ENCODE assay signal across 17 cellular contexts in the genomic region with DNA sequence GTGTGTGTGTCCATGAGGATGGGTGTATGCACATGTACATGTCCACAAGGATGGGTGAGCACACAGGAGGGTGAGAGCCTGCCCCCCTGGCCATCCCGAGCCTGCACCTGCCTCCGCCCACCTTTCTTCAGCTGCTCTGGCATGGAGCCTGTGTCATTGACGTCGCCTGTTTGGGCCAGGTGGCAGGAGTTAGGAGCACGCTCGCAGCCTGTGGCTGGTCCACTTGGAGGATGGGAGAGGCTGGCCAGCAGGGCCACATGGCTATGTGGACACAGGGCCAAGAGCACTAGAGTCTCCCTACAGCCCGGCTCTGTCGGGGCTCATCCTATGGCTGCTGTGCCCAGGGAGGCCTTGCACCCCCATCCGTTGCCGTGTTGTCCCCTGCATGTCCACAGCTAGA. TPM values are rescaled to one million over a fixed set of nuclear protein-coding genes. Genes with fewer than 3 reads are reported as not detected.
DNase-seq lines count a peak whose midpoint lies in the region; ATAC-seq and TF ChIP-seq lines count a peak whose summit lies in the region.
"Had no signal": no experiment of that assay in that cellular context is flagged by ENCODE, and none has a peak within 500 bp of the region (broad histone marks: within the 10 kb centered on the region; RNA-seq: fewer than 3 reads in every experiment).

No MANE protein-coding gene starts in this region.

- peak in 1 of 2 donors; percentile 36 for ATAC-seq in gastrocnemius medialis
- ATAC-seq in effector memory CD8-positive, alpha-beta T cell (replicated peaks), result no peak
- no peak for ATAC-seq in HG02884 (IDR thresholded peaks at IDR 0.05; ENCODE audit: unreplicated experiment)

- TF ChIP-seq CTCF in ascending aorta (IDR thresholded peaks at IDR 0.05) (no peak), gastrocnemius medialis (IDR thresholded peaks at IDR 0.05 in 4 of 5, conservative IDR thresholded peaks at IDR 0.05 in 1 of 5) (no peak), thyroid gland (IDR thresholded peaks at IDR 0.05) (no peak)

- peaks cover 7% of the 10 kb centered on the region for H3K36me3 Mint-ChIP-seq in effector memory CD8-positive, alpha-beta T cell (ENCODE audit: insufficient read depth)

- no peak for TF ChIP-seq POLR2A in gastrocnemius medialis (IDR thresholded peaks at IDR 0.05)
- TF ChIP-seq POLR2A in thyroid gland (IDR thresholded peaks at IDR 0.05), result no peak

- H3K4me3 ChIP-seq in ascending aorta (no peak overlapping the region), gastrocnemius medialis (no peak overlapping the region), thyroid gland (replicated peaks in 1 of 3) (no peak overlapping the region)
- H3K4me3 ChIP-seq: upper lobe of left lung had no signal

- H3K9me3 ChIP-seq in ascending aorta (no peaks in the 10 kb centered on the region), gastrocnemius medialis (no peaks in the 10 kb centered on the region), thyroid gland (no peaks in the 10 kb centered on the region)
- H3K9me3 ChIP-seq: upper lobe of left lung had no signal

- in situ Hi-C loops in gastrocnemius medialis (cut with MboI; ENCODE audit: low sequenced_read_pairs in 4 of 4), result no loop called here

- H3K27ac ChIP-seq in ascending aorta (peak overlapping the region; percentile 91 to 100), gastrocnemius medialis (peak overlapping the region; percentile 27 to 64 (median 59)), thyroid gland (peak overlapping the region in 1 of 3 donors; percentile 79)
- H3K27ac ChIP-seq: VCaP had no signal

- H3K4me1 ChIP-seq in ascending aorta (peaks cover 38 to 42% of the 10 kb centered on the region in 2 donors), gastrocnemius medialis (peaks cover 47 to 58% of the 10 kb centered on the region in 2 donors), thyroid gland (peaks cover 24 to 58% of the 10 kb centered on the region in 2 donors)

- no peak overlapping the region for H3K27ac Mint-ChIP-seq in effector memory CD8-positive, alpha-beta T cell

- H3K4me1 Mint-ChIP-seq in effector memory CD8-positive, alpha-beta T cell (ENCODE audit: low read depth in 2 of 2), result peaks cover 7% of the 10 kb centered on the region in 2 donors

- H3K27me3 ChIP-seq in ascending aorta (no peaks in the 10 kb centered on the region), gastrocnemius medialis (peaks cover 0 to 6% (median 0%) of the 10 kb centered on the region in 3 donors), thyroid gland (no peaks in the 10 kb centered on the region)
- H3K27me3 ChIP-seq: upper lobe of left lung had no signal

- intact Hi-C loops in ascending aorta (cut with DNase I), result loop anchor here (1.0 kb wide), 1 partner anchor 11 kb away; no protein-coding TSS in a partner anchor
- intact Hi-C loops in gastrocnemius medialis (cut with DNase I; ENCODE audit: low total_unique reads), result no loop called here
- intact Hi-C loops in thyroid gland (cut with DNase I), result no loop called here

- H3K27me3 Mint-ChIP-seq in effector memory CD8-positive, alpha-beta T cell, result peaks cover 10 to 48% of the 10 kb centered on the region in 2 donors

- WGBS in thyroid gland, 2 donors, result 44 to 86% methylated on average over 2 to 10 of the region's 10 CpGs

- H3K4me3 Mint-ChIP-seq in effector memory CD8-positive, alpha-beta T cell, result no peak overlapping the region

- H3K9me3 Mint-ChIP-seq in effector memory CD8-positive, alpha-beta T cell, result no peaks in the 10 kb centered on the region

- H3K36me3 ChIP-seq in ascending aorta, result no peaks in the 10 kb centered on the region
- H3K36me3 ChIP-seq in gastrocnemius medialis, result no peaks in the 10 kb centered on the region
- no peaks in the 10 kb centered on the region for H3K36me3 ChIP-seq in thyroid gland
- H3K36me3 ChIP-seq: upper lobe of left lung had no signal

- peak; percentile 82 for DNase-seq in DMS53 (lab: John Stamatoyannopoulos, UW)
- DNase-seq in NCI-H1092 (lab: John Stamatoyannopoulos, UW), result peak; percentile 69
- no peak for DNase-seq in ascending aorta (ENCODE audit: low spot score in 2 of 2)
- DNase-seq in gastrocnemius medialis, result peak in 1 of 2 donors; percentile 51
- DNase-seq in effector memory CD8-positive, alpha-beta T cell, result no peak
- DNase-seq in thyroid gland, result no peak
- no peak for DNase-seq in GOT3 (lab: John Stamatoyannopoulos, UW)
- DNase-seq: activated effector memory CD4-positive, alpha-beta T cell treated with anti-CD3 and anti-CD28 coated beads, Interleukin-2, amount 50 U/mL, for 16 hours; effector CD8-positive, alpha-beta T cell; KG1; midbrain; NCI-H1694; stimulated activated CD4-positive, alpha-beta T cell treated with anti-CD3 and anti-CD28 coated beads, Interleukin-12 subunit alpha, Interleukin-12 subunit beta, amount 100 ng/mL, for 4 hours had no signal

RNA-seq across cellular contexts. Expression of a gene that starts 21.4 kb away (rescaled TPM):
- total RNA-seq in ascending aorta (29.1 TPM), gastrocnemius medialis (1 to 10 TPM; 2.5 to 8.4 (median 5.8) TPM), thyroid gland (10 to 100 TPM; 13.7 to 33.7 (median 23.9) TPM)
- total RNA-seq: activated CD8-positive, alpha-beta memory T cell treated with anti-CD3 and anti-CD28 coated beads for 36 hours had no signal

Comparison
In these comparisons a context has a peak if more than half of its experiments do, and no peak if none do; other contexts are left out.
1. DNase-seq: peak in DMS53 (single experiment) and NCI-H1092 (single experiment); none in ascending aorta (0 of 2), effector memory CD8-positive, alpha-beta T cell (0 of 3), thyroid gland (0 of 2) and GOT3 (single experiment).